8 cellular contexts compared by ENCODE assay signal in genomic region chr16:69469807-69470561, GRCh38. TPM values are rescaled to one million over a fixed set of nuclear protein-coding genes. Genes with fewer than 3 reads are reported as not detected.
DNase-seq lines count a peak whose midpoint lies in the region; ATAC-seq, FAIRE-seq and TF ChIP-seq lines count a peak whose summit lies in the region.

No MANE protein-coding gene starts in this region.

- FAIRE-seq in GM12892 (lab: Jason Lieb, UNC) (peak; percentile 40), GM12878 (lab: Jason Lieb, UNC) (peak; percentile 80)

- DNase-seq in GM12892 (ENCODE audit: insufficient read length) (no peak), GM12878 (ENCODE audit: low read depth, low spot score) (peak; percentile 90), NCI-H2029 treated with DMSO at 0.1 percent for 48 hours (lab: John Stamatoyannopoulos, UW) (no peak), activated gamma-delta T cell (lab: John Stamatoyannopoulos, UW) (no peak), COLO668 (lab: John Stamatoyannopoulos, UW; ENCODE audit: unreplicated experiment) (no peak), HT-29 (ENCODE audit: low spot score) (no peak)

- H4K20me1 ChIP-seq in GM12878 (ENCODE audit: control insufficient read depth, insufficient read depth) = no peaks in the 10 kb centered on the region

- no peaks in the 10 kb centered on the region for H3K36me3 ChIP-seq in GM12878 (ENCODE audit: control insufficient read depth in 2 of 2, insufficient read depth in 2 of 2, low read length in 1 of 2)

- RAD21 ChIA-PET in GM12878 (lab: Charles Lee; ENCODE audit: unreplicated experiment) = interaction anchor here (0.5 to 3.8 kb wide), 14 partner anchors 25 to 470 kb away, joined by 3 to 28 read pairs (median 3); no protein-coding TSS in a partner anchor

- no peaks in the 10 kb centered on the region for H3K9me3 ChIP-seq in GM12878 (replicated peaks; ENCODE audit: control insufficient read depth, insufficient read depth, low read length)

- H3K27me3 ChIP-seq in GM12878 (replicated peaks in 1 of 2; ENCODE audit: control insufficient read depth in 2 of 2, insufficient read depth in 2 of 2, low read length in 1 of 2) = no peaks in the 10 kb centered on the region

- TF ChIP-seq RAD21 in GM12878 (IDR thresholded peaks at IDR 0.05; ENCODE audit: insufficient read depth, low read depth, low read length) = no peak

- H3K4me1 ChIP-seq in GM12878 (ENCODE audit: control insufficient read depth, insufficient read depth, low read length) = peaks cover 59% of the 10 kb centered on the region

- no peak for TF ChIP-seq CTCF in GM12878 (IDR thresholded peaks at IDR 0.05 in 2 of 3, conservative IDR thresholded peaks at IDR 0.05 in 1 of 3; ENCODE audit: control insufficient read depth in 2 of 3, extremely low read depth in 1 of 3, insufficient read depth in 1 of 3, low read depth in 3 of 3, low read length in 3 of 3)

- SMC1A ChIA-PET in GM12878 (lab: Charles Lee; ENCODE audit: uncharacterized antibody, unreplicated experiment) = interaction anchor here (0.6 to 5.1 kb wide), 16 partner anchors 12 to 1077 kb away, joined by 3 to 38 read pairs (median 4); no protein-coding TSS in a partner anchor

- POLR2A ChIA-PET in GM12878 (lab: Charles Lee) = interaction anchor here (0.5 to 3.1 kb wide), 9 partner anchors 9 to 188 kb away, joined by 3 to 17 read pairs (median 4); no protein-coding TSS in a partner anchor

- no peaks in the 10 kb centered on the region for H3K79me2 ChIP-seq in GM12878 (ENCODE audit: control insufficient read depth, insufficient read depth, low read length)

- peak; percentile 84 to 86; a peak in 3 of 4 replicates for TF ChIP-seq EP300 in GM12878 (IDR thresholded peaks at IDR 0.05; ENCODE audit: borderline replicate concordance in 1 of 2, control insufficient read depth in 1 of 2, low read depth in 2 of 2, low read length in 2 of 2)

- no peak overlapping the region for H3K4me3 ChIP-seq in GM12878

- H3K9ac ChIP-seq in GM12878 (ENCODE audit: control insufficient read depth, insufficient read depth, low read length) = no peak overlapping the region

- H2AFZ ChIP-seq in GM12878 (ENCODE audit: control insufficient read depth, low read depth, low read length) = no peak overlapping the region

- WGBS in GM12878 (ENCODE audit: insufficient coverage, insufficient replicate concordance, low lambda C conversion rate, missing lambda C conversion rate) = 23% methylated on average over 4 of the region's 4 CpGs

- BruUV-seq in GM12878 (replicated peaks; lab: Mats Ljungman, UMichigan) = no TSS peak

- H3K27ac ChIP-seq in GM12878 (ENCODE audit: control insufficient read depth, insufficient read depth) = peak overlapping the region; percentile 67

- in situ Hi-C loops in GM12878 (cut with MboI) = no loop called here

- H3K4me2 ChIP-seq in GM12878 (ENCODE audit: control insufficient read depth, insufficient read depth) = peak overlapping the region; percentile 84

- ATAC-seq in GM21423 (IDR thresholded peaks at IDR 0.05; ENCODE audit: unreplicated experiment) (peak; percentile 54), HG03565 (IDR thresholded peaks at IDR 0.05; ENCODE audit: unreplicated experiment) (peak; percentile 36), GM12878 (peak; percentile 79)

- no peak for TF ChIP-seq POLR2A in GM12892 (IDR thresholded peaks at IDR 0.05; ENCODE audit: low read depth, low read length)
- no peak for TF ChIP-seq POLR2A in GM12878 (IDR thresholded peaks at IDR 0.05; ENCODE audit: low read depth, low read length)

- CTCF ChIA-PET in GM12878 (lab: Yijun Ruan, JAX) = interaction anchor here (0.6 to 2.6 kb wide), 7 partner anchors 14 to 126 kb away, joined by 3 to 9 read pairs (median 5); no protein-coding TSS in a partner anchor

- intact Hi-C loops in GM12878 (cut with micrococcal nuclease; ENCODE audit: unreplicated experiment) = loop anchor here (1.0 to 5.0 kb wide), 5 partner anchors 38 to 94 kb away; no protein-coding TSS in a partner anchor

TF ChIP-seq in GM12878, 131 proteins besides CTCF, POLR2A, EP300 and RAD21 (continues in another document):
- TF ChIP-seq JUND (IDR thresholded peaks at IDR 0.05; ENCODE audit: low read depth, low read length) (no peak), GATAD2B (conservative IDR thresholded peaks at IDR 0.05; ENCODE audit: low read depth) (peak; percentile 80), ELK1 (IDR thresholded peaks at IDR 0.05; ENCODE audit: low read depth, low read length) (no peak), ZNF592 (IDR thresholded peaks at IDR 0.05) (no peak), BCL11A (IDR thresholded peaks at IDR 0.05; ENCODE audit: low read depth, low read length) (peak; percentile 85), PAX5 (IDR thresholded peaks at IDR 0.05; ENCODE audit: borderline replicate concordance, low read depth, low read length) (peak; percentile 70; the same call in 1 of the 2 replicates), CREB1 (IDR thresholded peaks at IDR 0.05; ENCODE audit: low read depth) (0 out of 2 replicates have a peak, but pooled peaks have one; percentile 24), SPI1 (IDR thresholded peaks at IDR 0.05; ENCODE audit: borderline replicate concordance, insufficient read depth, low read depth, low read length) (peak; percentile 90), CBFB (IDR thresholded peaks at IDR 0.05; ENCODE audit: low read depth) (peak; percentile 86), IKZF2 (IDR thresholded peaks at IDR 0.05) (peak; percentile 99 to 100), POLR2AphosphoS5 (IDR thresholded peaks at IDR 0.05; ENCODE audit: low read length) (no peak), NFXL1 (IDR thresholded peaks at IDR 0.05; ENCODE audit: borderline replicate concordance) (no peak)

RNA-seq across cellular contexts. Expression of gene CYB5B, which starts 45.6 kb away (rescaled TPM):
- polyA plus RNA-seq in GM12892 (2012; ENCODE audit: missing spikeins) = 127 TPM
- 94.6 and 94.7 TPM in 2 replicates for total RNA-seq in GM12878 (2013; cell fraction: nucleolus; rRNA removed)
- total RNA-seq in GM12878 (2014; rRNA removed) = 161 and 206 TPM in 2 replicates
- total RNA-seq in GM12878 (2014; rRNA removed; fragmentation: Illumina TruSeq; extraction: Trizol) = 175 and 180 TPM in 2 replicates
- total RNA-seq in GM12878 (2021) = 168 TPM in 2 replicates
- 42.6 TPM for polyA plus RNA-seq in GM12878 (2011; ENCODE audit: low read depth)
- polyA plus RNA-seq in GM12878 (2011; rRNA removed) = 293 and 322 TPM in 2 replicates
- 176 and 203 TPM in 2 replicates for polyA plus RNA-seq in GM12878 (2011; cell fraction: cytosol; rRNA removed)
- polyA plus RNA-seq in GM12878 (2011; cell fraction: nucleus; rRNA removed) = 71.0 and 74.5 TPM in 2 replicates
- polyA plus RNA-seq in GM12878 (2012) = 89.1 and 101 TPM in 2 replicates
- 305 and 355 TPM in 2 replicates for polyA plus RNA-seq in GM12878 (2014; fragmentation: Illumina TruSeq; extraction: Trizol)
- polyA plus RNA-seq in GM12878 (2014; fragmentation: Nextera tagmentation; extraction: Ambion mirVana) = 100 to 1,000 TPM; 170 to 182 TPM
- 141 and 145 TPM in 2 replicates for polyA plus RNA-seq in GM12878 (2014; rRNA removed)
- 100 to 1,000 TPM; 239 to 244 TPM for polyA plus RNA-seq in GM12878 (2016; fragmentation: Nextera tagmentation; extraction: Ambion mirVana)
- 219 and 220 TPM in 2 replicates for polyA minus RNA-seq in GM12878 (2011; rRNA and poly(A)+ RNA removed)
- 31.8 and 52.9 TPM in 2 replicates for polyA minus RNA-seq in GM12878 (2011; cell fraction: cytosol; rRNA and poly(A)+ RNA removed)
- polyA minus RNA-seq in GM12878 (2011; cell fraction: nucleus; rRNA and poly(A)+ RNA removed) = 32.6 and 58.0 TPM in 2 replicates
- 57.8 and 60.2 TPM in 2 replicates for total RNA-seq in HT-29 (2014; rRNA removed; shearing (Covaris generic))
